23 cellular contexts compared by ENCODE assay signal in genomic region chr10:34705563-34705962, GRCh38.
DNase-seq lines count a peak whose midpoint lies in the region; ATAC-seq, FAIRE-seq and TF ChIP-seq lines count a peak whose summit lies in the region.
"Had no signal": no experiment of that assay in that cellular context is flagged by ENCODE, and none has a peak within 500 bp of the region (broad histone marks: within the 10 kb centered on the region; RNA-seq: fewer than 3 reads in every experiment).

No MANE protein-coding gene starts in this region.

- no peak overlapping the region for H3K4me3 Mint-ChIP-seq in nephron progenitor cell
- H3K4me3 Mint-ChIP-seq: activated naive CD8-positive, alpha-beta T cell treated with anti-CD3 and anti-CD28 coated beads for 36 hours; activated T-helper 1 cell treated with anti-CD3 and anti-CD28 coated beads, Interleukin-12 subunit alpha, Interleukin-12 subunit beta, Interleukin-2, Interleukin-4 antibody, amounts not matched to agents 30 ng/mL and 10 ng/mL and 1 ng/mL, durations not matched to agents 14 hours and 24 hours and 36 hours; GM23338; IgD-negative memory B cell; T-helper 2 cell treated with Interferon-gamma antibody and Interleukin-4, amounts not matched to agents 5 μg/mL and 100 μg/mL, for 36 hours had no signal

- H3K4me3 ChIP-seq in GM12865 (ENCODE audit: low read depth, low read length) = no peak overlapping the region
- H3K4me3 ChIP-seq in HEK293 (ENCODE audit: low read depth, low read length) = no peak overlapping the region
- H3K4me3 ChIP-seq in MG63 = no peak overlapping the region
- H3K4me3 ChIP-seq: body of pancreas, colonic mucosa, GM23338, SJSA1, upper lobe of left lung had no signal

- FAIRE-seq in frontal cortex (lab: Jason Lieb, UNC) = no peak
- FAIRE-seq: endothelial cell of umbilical vein had no signal

- H3K27me3 Mint-ChIP-seq in nephron progenitor cell (ENCODE audit: low read depth, poor library complexity) = no peaks in the 10 kb centered on the region
- H3K27me3 Mint-ChIP-seq: IgD-negative memory B cell had no signal

- peaks cover 57% of the 10 kb centered on the region for H3K4me1 Mint-ChIP-seq in nephron progenitor cell

- TF ChIP-seq CTCF in GM12865 (IDR thresholded peaks at IDR 0.05; ENCODE audit: insufficient read depth, low read depth, low read length, missing control alignments) = no peak
- no peak for TF ChIP-seq CTCF in HEK293 (tag by site-specific recombination; IDR thresholded peaks at IDR 0.05)
- TF ChIP-seq CTCF in nephron progenitor cell (IDR thresholded peaks at IDR 0.05) = no peak

- H3K9me3 Mint-ChIP-seq in nephron progenitor cell = peaks cover 3% of the 10 kb centered on the region
- H3K9me3 Mint-ChIP-seq: activated naive CD8-positive, alpha-beta T cell treated with anti-CD3 and anti-CD28 coated beads for 36 hours; activated T-helper 1 cell treated with anti-CD3 and anti-CD28 coated beads, Interleukin-12 subunit alpha, Interleukin-12 subunit beta, Interleukin-2, Interleukin-4 antibody, amounts not matched to agents 30 ng/mL and 10 ng/mL and 1 ng/mL, durations not matched to agents 14 hours and 24 hours and 36 hours; GM23338; IgD-negative memory B cell; T-helper 2 cell treated with Interferon-gamma antibody and Interleukin-4, amounts not matched to agents 5 μg/mL and 100 μg/mL, for 36 hours had no signal

- H3K27ac ChIP-seq in HEK293 (ENCODE audit: extremely low read depth, low read depth, low read length) = no peak overlapping the region
- H3K27ac ChIP-seq: colonic mucosa, SJSA1 had no signal

- DNase-seq in GM12865 (ENCODE audit: low read depth) = peak; percentile 42
- peak; percentile 33 for DNase-seq in RPMI8226
- DNase-seq in nephron progenitor cell = no peak
- DNase-seq in MG63 = no peak
- DNase-seq in frontal cortex (ENCODE audit: low spot score in 2 of 2) = no peak
- DNase-seq: activated naive CD8-positive, alpha-beta T cell treated with anti-CD3 and anti-CD28 coated beads for 36 hours; body of pancreas; colonic mucosa; NCI-H1092; NCI-H2107; NCI-H524 treated with DMSO at 0.1 percent for 48 hours; retina; stimulated activated naive CD4-positive, alpha-beta T cell; upper lobe of left lung had no signal

- H3K36me3 ChIP-seq in HEK293 (ENCODE audit: control insufficient read depth in 2 of 2, insufficient read depth in 1 of 2, low read length in 2 of 2) (no peaks in the 10 kb centered on the region), MG63 (no peaks in the 10 kb centered on the region)
- H3K36me3 ChIP-seq: colonic mucosa, SJSA1, upper lobe of left lung had no signal

- no peaks in the 10 kb centered on the region for H3K9me3 ChIP-seq in HEK293 (ENCODE audit: control insufficient read depth, insufficient read depth, low read depth, low read length)
- peaks cover 2% of the 10 kb centered on the region; the same call in 1 of the 2 replicates for H3K9me3 ChIP-seq in MG63
- H3K9me3 ChIP-seq: body of pancreas, colonic mucosa, SJSA1, upper lobe of left lung had no signal

- H3K27ac Mint-ChIP-seq in nephron progenitor cell = peak overlapping the region; percentile 33
- H3K27ac Mint-ChIP-seq: activated naive CD8-positive, alpha-beta T cell treated with anti-CD3 and anti-CD28 coated beads for 36 hours; activated T-helper 1 cell treated with anti-CD3 and anti-CD28 coated beads, Interleukin-12 subunit alpha, Interleukin-12 subunit beta, Interleukin-2, Interleukin-4 antibody, amounts not matched to agents 30 ng/mL and 10 ng/mL and 1 ng/mL, durations not matched to agents 14 hours and 24 hours and 36 hours; GM23338; IgD-negative memory B cell; T-helper 2 cell treated with Interferon-gamma antibody and Interleukin-4, amounts not matched to agents 5 μg/mL and 100 μg/mL, for 36 hours had no signal

- peaks cover 26% of the 10 kb centered on the region for H3K4me1 ChIP-seq in HEK293 (ENCODE audit: control insufficient read depth, insufficient read depth, low read length)
- H3K4me1 ChIP-seq: colonic mucosa had no signal

- ATAC-seq in HG03460 (IDR thresholded peaks at IDR 0.05; ENCODE audit: unreplicated experiment) = no peak
- no peak for ATAC-seq in HG02970 (IDR thresholded peaks at IDR 0.05; ENCODE audit: low FRiP score, unreplicated experiment)
- ATAC-seq: body of pancreas, GM23338 had no signal

- CTCF ChIA-PET in HEK293 (lab: Yijun Ruan, JAX) = interaction anchor here (0.7 kb wide), 1 partner anchor 86 kb away, joined by 5 read pairs; no protein-coding TSS in a partner anchor

- H3K27me3 ChIP-seq in MG63 = no peaks in the 10 kb centered on the region
- H3K27me3 ChIP-seq: body of pancreas, colonic mucosa, SJSA1, upper lobe of left lung had no signal

- no peaks in the 10 kb centered on the region for H3K36me3 Mint-ChIP-seq in nephron progenitor cell (ENCODE audit: low read depth)
- H3K36me3 Mint-ChIP-seq: activated naive CD8-positive, alpha-beta T cell treated with anti-CD3 and anti-CD28 coated beads for 36 hours had no signal

- POLR2A ChIA-PET in HEK293 (lab: Yijun Ruan, JAX) = interaction anchor here (0.7 kb wide), 1 partner anchor 118 kb away, joined by 3 read pairs; no protein-coding TSS in a partner anchor

TF ChIP-seq in HEK293, 187 proteins besides CTCF, POLR2A, EP300 and RAD21:
- TF ChIP-seq ZNF48 (tag by site-specific recombination; IDR thresholded peaks at IDR 0.05) (no peak), SCRT2 (tag by site-specific recombination; IDR thresholded peaks at IDR 0.05) (peak; percentile 39; the same call in 1 of the 2 replicates), ZBTB6 (tag by site-specific recombination; IDR thresholded peaks at IDR 0.05) (no peak), ZNF121 (tag by site-specific recombination; IDR thresholded peaks at IDR 0.05) (no peak), ZNF792 (tag by site-specific recombination; IDR thresholded peaks at IDR 0.05) (no peak), ZNF549 (tag by site-specific recombination; IDR thresholded peaks at IDR 0.05) (no peak)
TF ChIP-seq in HEK293: peak in this region for 1.

Comparison
In these comparisons a context has a peak if more than half of its experiments do, and no peak if none do; other contexts are left out.
1. DNase-seq: peak in GM12865 (single experiment) and RPMI8226 (single experiment); none in nephron progenitor cell (single experiment), MG63 (single experiment) and frontal cortex (0 of 2).